In the genomic region with DNA sequence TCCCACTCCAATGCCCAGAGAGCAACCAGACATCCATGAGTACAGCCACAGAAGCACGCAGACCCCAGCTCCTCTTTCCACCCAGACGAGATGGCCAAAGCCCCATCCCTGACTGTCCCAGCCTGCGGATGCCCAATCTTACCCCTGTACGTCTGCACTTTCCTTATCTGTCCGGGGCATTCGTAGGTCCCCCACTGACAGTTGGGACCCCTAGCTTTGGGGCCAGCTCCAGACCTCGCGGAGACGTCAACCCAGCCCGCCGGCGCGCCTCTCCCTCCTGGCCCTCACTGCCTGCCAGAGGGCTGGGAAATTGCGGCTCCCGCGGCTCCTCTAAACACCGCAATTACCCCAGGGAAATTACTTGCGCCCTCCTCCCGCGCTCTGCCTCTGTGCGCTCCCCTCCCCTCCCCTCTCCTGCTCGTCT, we compare ENCODE assay signal across 1 cellular context.
TF ChIP-seq lines count a peak whose summit lies in the region.

No MANE protein-coding gene starts in this region.

TF ChIP-seq in WTC11, 78 proteins besides CTCF, POLR2A, EP300 and RAD21 (continued from another document):
- TF ChIP-seq FOXP1 (CRISPR knock-in tag; IDR thresholded peaks at IDR 0.05; ENCODE audit: borderline replicate concordance) (no peak), MYBL2 (CRISPR knock-in tag; IDR thresholded peaks at IDR 0.05) (no peak), RELA (CRISPR knock-in tag; IDR thresholded peaks at IDR 0.05; ENCODE audit: borderline replicate concordance) (no peak), JUN (CRISPR knock-in tag; IDR thresholded peaks at IDR 0.05) (no peak), AFF4 (CRISPR knock-in tag; IDR thresholded peaks at IDR 0.05; ENCODE audit: borderline replicate concordance) (no peak), CREM (CRISPR knock-in tag; IDR thresholded peaks at IDR 0.05) (no peak), SMAD4 (CRISPR knock-in tag; IDR thresholded peaks at IDR 0.05) (no peak), ARID4B (CRISPR knock-in tag; IDR thresholded peaks at IDR 0.05; ENCODE audit: borderline replicate concordance) (no peak), ZBTB21 (CRISPR knock-in tag; IDR thresholded peaks at IDR 0.05; ENCODE audit: borderline replicate concordance) (no peak)
